ENCODE assay signal across 20 cellular contexts in the genomic region with DNA sequence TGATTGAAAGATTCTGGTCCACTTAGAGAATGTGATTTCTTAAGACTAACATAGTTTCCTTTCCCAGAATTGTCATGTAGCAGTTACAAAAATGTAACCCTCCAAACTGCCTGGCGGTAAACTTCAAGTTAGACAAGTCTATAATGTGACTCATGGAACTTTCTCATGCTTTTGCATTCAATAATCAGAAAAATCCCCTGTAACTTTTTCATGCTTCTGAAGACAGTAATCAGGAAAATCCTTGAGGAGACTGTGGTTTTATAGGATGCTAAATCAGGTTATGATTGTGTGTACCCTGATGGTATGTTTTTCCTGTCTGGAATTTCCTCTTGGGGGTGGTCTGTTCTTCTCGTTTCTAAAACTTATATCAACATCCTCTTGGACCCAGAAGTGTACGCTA.
A peak's percentile ranks its signal among the peaks of the same experiment; 100 is the strongest.
DNase-seq lines count a peak whose midpoint lies in the region; ATAC-seq and TF ChIP-seq lines count a peak whose summit lies in the region.
"Had no signal": no experiment of that assay in that cellular context is flagged by ENCODE, and none has a peak within 500 bp of the region (broad histone marks: within the 10 kb centered on the region; RNA-seq: fewer than 3 reads in every experiment).

No MANE protein-coding gene starts in this region.

- no peaks in the 10 kb centered on the region for H3K27me3 Mint-ChIP-seq in mesothelial cell of epicardium (ENCODE audit: low read depth)
- H3K27me3 Mint-ChIP-seq in type B pancreatic cell, result no peaks in the 10 kb centered on the region
- H3K27me3 Mint-ChIP-seq: B cell had no signal

- no peak for ATAC-seq in HG03439 (IDR thresholded peaks at IDR 0.05; ENCODE audit: unreplicated experiment)
- ATAC-seq: CD8-positive, alpha-beta T cell had no signal

- POLR2A ChIA-PET in AG04449 (lab: Yijun Ruan, JAX), result no interaction called here

- H3K9me3 Mint-ChIP-seq in mesothelial cell of epicardium (peaks cover 17% of the 10 kb centered on the region), type B pancreatic cell (peaks cover 6% of the 10 kb centered on the region)

- H3K4me1 Mint-ChIP-seq in mesothelial cell of epicardium (peaks cover 40% of the 10 kb centered on the region), type B pancreatic cell (ENCODE audit: unreplicated experiment) (peaks cover 25% of the 10 kb centered on the region)
- H3K4me1 Mint-ChIP-seq: B cell had no signal

- TF ChIP-seq CTCF in AG04449 (IDR thresholded peaks at IDR 0.05; ENCODE audit: insufficient read depth, low read length, missing control alignments), result no peak
- TF ChIP-seq CTCF in brain microvascular endothelial cell (IDR thresholded peaks at IDR 0.05; ENCODE audit: low read depth, low read length, missing control alignments), result no peak
- TF ChIP-seq CTCF in mesothelial cell of epicardium (IDR thresholded peaks at IDR 0.05; ENCODE audit: unreplicated experiment), result no peak
- TF ChIP-seq CTCF in type B pancreatic cell (conservative IDR thresholded peaks at IDR 0.05), result no peak

- H3K27me3 ChIP-seq in brain microvascular endothelial cell (replicated peaks), result no peaks in the 10 kb centered on the region

- in situ Hi-C loops in brain microvascular endothelial cell (cut with HindIII; ENCODE audit: low pct_ligation_motif_present, low sequenced_read_pairs), result no loop called here

- CTCF ChIA-PET in AG04449 (lab: Yijun Ruan, JAX), result interaction anchor here (2.5 kb wide), 1 partner anchor 332 kb away, joined by 7 read pairs; no protein-coding TSS in a partner anchor

- H3K27ac Mint-ChIP-seq in mesothelial cell of epicardium (peak overlapping the region; percentile 94), type B pancreatic cell (no peak overlapping the region)
- H3K27ac Mint-ChIP-seq: B cell; CD8-positive, alpha-beta T cell had no signal

- DNase-seq in AG04449 (ENCODE audit: low read depth, low spot score) (peak; percentile 80), GM04504 (ENCODE audit: low read depth) (peak; percentile 16), brain microvascular endothelial cell (peak; percentile 49), mesothelial cell of epicardium (ENCODE audit: low spot score in 2 of 2, unreplicated experiment in 2 of 2) (no peak), type B pancreatic cell (ENCODE audit: extremely low spot score, unreplicated experiment) (no peak), activated gamma-delta T cell (lab: John Stamatoyannopoulos, UW) (no peak), T-helper 2 cell (no peak)
- DNase-seq: 8988T; CD8-positive, alpha-beta T cell; DMS79 treated with DMSO at 0.1 percent for 48 hours; GF-D8; IMR-90; Kasumi-1; NCI-H1417; NCI-H2029; NCI-H2171 treated with DMSO at 0.1 percent for 48 hours; NCI-H774; Right ventricle myocardium superior had no signal

- H3K36me3 Mint-ChIP-seq in mesothelial cell of epicardium (peaks cover 19% of the 10 kb centered on the region), type B pancreatic cell (no peaks in the 10 kb centered on the region)
- H3K36me3 Mint-ChIP-seq: CD8-positive, alpha-beta T cell had no signal

- H3K4me3 ChIP-seq in AG04449 (ENCODE audit: low read depth, low read length), result no peak overlapping the region
- no peak overlapping the region for H3K4me3 ChIP-seq in brain microvascular endothelial cell (ENCODE audit: low read depth, low read length)

- H3K4me3 Mint-ChIP-seq in mesothelial cell of epicardium (no peak overlapping the region), type B pancreatic cell (no peak overlapping the region)
- H3K4me3 Mint-ChIP-seq: B cell; CD8-positive, alpha-beta T cell had no signal

- no peaks in the 10 kb centered on the region for H3K36me3 ChIP-seq in brain microvascular endothelial cell (replicated peaks)

- no peak overlapping the region for H3K27ac ChIP-seq in brain microvascular endothelial cell

Comparison
In these comparisons a context has a peak if more than half of its experiments do, and no peak if none do; other contexts are left out.
1. DNase-seq: peak in AG04449 (single experiment), GM04504 (single experiment) and brain microvascular endothelial cell (single experiment); none in mesothelial cell of epicardium (0 of 2), type B pancreatic cell (single experiment), activated gamma-delta T cell (single experiment) and T-helper 2 cell (0 of 5).